8 cellular contexts compared by ENCODE assay signal in genomic region chr10:29408847-29409240, GRCh38.
DNase-seq lines count a peak whose midpoint lies in the region; ATAC-seq, FAIRE-seq and TF ChIP-seq lines count a peak whose summit lies in the region.

No MANE protein-coding gene starts in this region.

- H3K27ac Mint-ChIP-seq in activated naive CD4-positive, alpha-beta T cell treated with anti-CD3 and anti-CD28 coated beads, Interleukin-2, amount 10 ng/mL, durations not matched to agents 7 days and 5 days, result peak overlapping the region; percentile 86
- H3K27ac Mint-ChIP-seq in T-helper 17 cell, result peak overlapping the region; percentile 89

- ATAC-seq in T-helper 17 cell, result peak; percentile 65
- no peak for ATAC-seq in upper lobe of left lung (ENCODE audit: low FRiP score in 2 of 2)
- ATAC-seq in HG03139 (IDR thresholded peaks at IDR 0.05; ENCODE audit: unreplicated experiment), result no peak

- no peak for DNase-seq in activated naive CD4-positive, alpha-beta T cell treated with anti-CD3 and anti-CD28 coated beads, Interleukin-2, amount 10 ng/mL, durations not matched to agents 7 days and 5 days
- DNase-seq in activated naive CD4-positive, alpha-beta T cell treated with Interleukin-2 at 50 U/mL for 16 hours, result no peak
- no peak for DNase-seq in T-helper 17 cell
- no peak for DNase-seq in upper lobe of left lung
- DNase-seq in mucosa of gallbladder (ENCODE audit: low spot score), result no peak
- DNase-seq in GM12891 (ENCODE audit: insufficient read length, low spot score), result no peak

- H3K27ac ChIP-seq in upper lobe of left lung, result peak overlapping the region; percentile 89 to 97 (median 91)

- no peak for FAIRE-seq in GM12891 (lab: Jason Lieb, UNC)

- H3K4me1 ChIP-seq in upper lobe of left lung, result peaks cover 9 to 46% (median 15%) of the 10 kb centered on the region in 4 donors

- no peaks in the 10 kb centered on the region for H3K36me3 ChIP-seq in upper lobe of left lung

- no peak for TF ChIP-seq CTCF in upper lobe of left lung (IDR thresholded peaks at IDR 0.05)

- H3K4me3 ChIP-seq in iPS-18c (ENCODE audit: insufficient read depth, low read depth, low read length) (peak overlapping the region; percentile 67), upper lobe of left lung (peak overlapping the region; percentile 63 to 88 (median 70))

- TF ChIP-seq EP300 in upper lobe of left lung (IDR thresholded peaks at IDR 0.05), result no peak

- H3K9me3 ChIP-seq in T-helper 17 cell (ENCODE audit: control insufficient read depth, low read length, poor library complexity, severe bottlenecking), result no peaks in the 10 kb centered on the region
- H3K9me3 ChIP-seq in iPS-18c (ENCODE audit: control insufficient read depth, insufficient read depth, low read length), result peaks cover 12% of the 10 kb centered on the region
- H3K9me3 ChIP-seq in upper lobe of left lung, result no peaks in the 10 kb centered on the region

- no peaks in the 10 kb centered on the region for H3K36me3 Mint-ChIP-seq in activated naive CD4-positive, alpha-beta T cell treated with anti-CD3 and anti-CD28 coated beads, Interleukin-2, amount 10 ng/mL, durations not matched to agents 7 days and 5 days
- peaks cover 5% of the 10 kb centered on the region for H3K36me3 Mint-ChIP-seq in T-helper 17 cell (ENCODE audit: low read depth)

- 39 to 42% methylated on average over 2 of the region's 2 CpGs for WGBS in upper lobe of left lung, 2 donors

- H3K27me3 ChIP-seq in upper lobe of left lung, result no peaks in the 10 kb centered on the region

- H3K9me3 Mint-ChIP-seq in activated naive CD4-positive, alpha-beta T cell treated with anti-CD3 and anti-CD28 coated beads, Interleukin-2, amount 10 ng/mL, durations not matched to agents 7 days and 5 days, result peaks cover 6% of the 10 kb centered on the region

- H3K27me3 Mint-ChIP-seq in activated naive CD4-positive, alpha-beta T cell treated with anti-CD3 and anti-CD28 coated beads, Interleukin-2, amount 10 ng/mL, durations not matched to agents 7 days and 5 days, result no peaks in the 10 kb centered on the region
- H3K27me3 Mint-ChIP-seq in T-helper 17 cell, result no peaks in the 10 kb centered on the region

- TF ChIP-seq POLR2A in upper lobe of left lung (IDR thresholded peaks at IDR 0.05) (no peak), GM12891 (IDR thresholded peaks at IDR 0.05; ENCODE audit: low read depth, low read length) (no peak)

- peak overlapping the region; percentile 94 for H3K4me3 Mint-ChIP-seq in activated naive CD4-positive, alpha-beta T cell treated with anti-CD3 and anti-CD28 coated beads, Interleukin-2, amount 10 ng/mL, durations not matched to agents 7 days and 5 days
- H3K4me3 Mint-ChIP-seq in T-helper 17 cell, result peak overlapping the region; percentile 99

- H3K4me1 Mint-ChIP-seq in activated naive CD4-positive, alpha-beta T cell treated with anti-CD3 and anti-CD28 coated beads, Interleukin-2, amount 10 ng/mL, durations not matched to agents 7 days and 5 days, result peaks cover 29% of the 10 kb centered on the region
- H3K4me1 Mint-ChIP-seq in T-helper 17 cell, result peaks cover 23% of the 10 kb centered on the region

- CTCF ChIA-PET in activated naive CD4-positive, alpha-beta T cell treated with anti-CD3 and anti-CD28 coated beads, Interleukin-2, amount 10 ng/mL, durations not matched to agents 7 days and 5 days (lab: Charles Lee), result interaction anchor here (1.0 to 2.5 kb wide), 4 partner anchors 16 to 40 kb away, joined by 4 to 9 read pairs (median 5); no protein-coding TSS in a partner anchor

TF ChIP-seq in GM12891, 5 proteins besides CTCF, POLR2A, EP300 and RAD21:
- TF ChIP-seq SPI1 (IDR thresholded peaks at IDR 0.05; ENCODE audit: low read depth, low read length) (no peak), POU2F2 (IDR thresholded peaks at IDR 0.05; ENCODE audit: low read depth, low read length) (no peak), PAX5 (IDR thresholded peaks at IDR 0.05; ENCODE audit: insufficient read depth, low read length, severe bottlenecking) (no peak), POLR2AphosphoS5 (IDR thresholded peaks at IDR 0.05; ENCODE audit: low read depth, low read length) (no peak), TAF1 (IDR thresholded peaks at IDR 0.05; ENCODE audit: low read depth, low read length) (no peak)
